Comparison of ENCODE assay signal across 1 cellular context in genomic region chr1:40801742-40802077, GRCh38.
TF ChIP-seq lines count a peak whose summit lies in the region.

No MANE protein-coding gene starts in this region.

TF ChIP-seq in IMR-90, 13 proteins besides CTCF, POLR2A, EP300 and RAD21 (continued from another document):
- no peak for TF ChIP-seq ELK1 (IDR thresholded peaks at IDR 0.05; ENCODE audit: borderline replicate concordance, low read depth, low read length)
- no peak for TF ChIP-seq RFX5 (IDR thresholded peaks at IDR 0.05; ENCODE audit: low read depth, low read length)
